In genomic region chr9:113592806-113593575, GRCh38 we compare ENCODE assay signal across 9 cellular contexts.
DNase-seq lines count a peak whose midpoint lies in the region; ATAC-seq and TF ChIP-seq lines count a peak whose summit lies in the region.
"Had no signal": no experiment of that assay in that cellular context is flagged by ENCODE, and none has a peak within 500 bp of the region (broad histone marks: within the 10 kb centered on the region; RNA-seq: fewer than 3 reads in every experiment).

No MANE protein-coding gene starts in this region.

- ATAC-seq in GM18517 (IDR thresholded peaks at IDR 0.05; ENCODE audit: unreplicated experiment) (peak; percentile 11), psoas muscle (no peak)

- intact Hi-C loops in psoas muscle (cut with DNase I) = loop anchor here in 1 of 2 donors (1.0 to 10.0 kb wide), 3 partner anchors 44 to 318 kb away; partner anchors contain the start of genes ALAD, CDC26 and PRPF4

- peak overlapping the region; percentile 78 for H3K4me3 Mint-ChIP-seq in endothelial cell (ENCODE audit: unreplicated experiment)

- H3K36me3 ChIP-seq in Peyer's patch (peaks cover 0 to 53% (median 0%) of the 10 kb centered on the region in 3 donors), psoas muscle (ENCODE audit: insufficient read depth in 1 of 2, low read depth in 1 of 2) (peaks cover 0 to 26% of the 10 kb centered on the region in 2 donors)

- DNase-seq in Peyer's patch (peak in 1 of 3 donors; percentile 2), endothelial cell (ENCODE audit: low spot score) (no peak), psoas muscle (no peak), COLO829 (ENCODE audit: low spot score) (no peak), NCI-H1417 treated with DMSO at 0.1 percent for 48 hours (lab: John Stamatoyannopoulos, UW) (no peak), hippocampal formation (lab: John Stamatoyannopoulos, UW) (no peak), HuH-7 (ENCODE audit: low spot score) (no peak)
- DNase-seq: NCI-H1930 had no signal

- H3K27me3 ChIP-seq in Peyer's patch (no peaks in the 10 kb centered on the region), psoas muscle (ENCODE audit: insufficient read depth in 3 of 3, low read length in 2 of 3) (no peaks in the 10 kb centered on the region)

- TF ChIP-seq CTCF in Peyer's patch (IDR thresholded peaks at IDR 0.05) = no peak
- TF ChIP-seq CTCF in endothelial cell (IDR thresholded peaks at IDR 0.05; ENCODE audit: unreplicated experiment) = no peak
- no peak for TF ChIP-seq CTCF in psoas muscle (IDR thresholded peaks at IDR 0.05)

- peaks cover 20% of the 10 kb centered on the region for H3K27me3 Mint-ChIP-seq in endothelial cell (ENCODE audit: unreplicated experiment)

- peaks cover 24% of the 10 kb centered on the region for H3K36me3 Mint-ChIP-seq in endothelial cell (ENCODE audit: low read depth, unreplicated experiment)

- H3K4me1 Mint-ChIP-seq in endothelial cell (ENCODE audit: unreplicated experiment) = peaks cover 74% of the 10 kb centered on the region

- no peak for TF ChIP-seq POLR2A in Peyer's patch (IDR thresholded peaks at IDR 0.05)

- 67 to 80% (median 71%) methylated on average over 8 of the region's 8 CpGs for WGBS in psoas muscle, 3 donors

- H3K4me3 ChIP-seq in Peyer's patch (no peak overlapping the region), psoas muscle (peak overlapping the region; percentile 76)

- H3K9me3 Mint-ChIP-seq in endothelial cell (ENCODE audit: unreplicated experiment) = no peaks in the 10 kb centered on the region

- H3K9me3 ChIP-seq in Peyer's patch (no peaks in the 10 kb centered on the region), psoas muscle (no peaks in the 10 kb centered on the region)

- peak overlapping the region; percentile 94 for H3K27ac Mint-ChIP-seq in endothelial cell (ENCODE audit: unreplicated experiment)

- H3K4me1 ChIP-seq in Peyer's patch (peaks cover 0 to 16% (median 0%) of the 10 kb centered on the region in 4 donors), psoas muscle (peaks cover 39% of the 10 kb centered on the region)

- H3K27ac ChIP-seq in Peyer's patch (peak overlapping the region in 3 of 4 donors; percentile 55 to 71 (median 67)), psoas muscle (peak overlapping the region; percentile 74)
